ENCODE assay signal across 9 cellular contexts in genomic region chr1:226679853-226680516, GRCh38. TPM values are rescaled to one million over a fixed set of nuclear protein-coding genes. Genes with fewer than 3 reads are reported as not detected.
A peak's percentile ranks its signal among the peaks of the same experiment; 100 is the strongest.
DNase-seq lines count a peak whose midpoint lies in the region; ATAC-seq and TF ChIP-seq lines count a peak whose summit lies in the region.
"Had no signal": no experiment of that assay in that cellular context is flagged by ENCODE, and none has a peak within 500 bp of the region (broad histone marks: within the 10 kb centered on the region; RNA-seq: fewer than 3 reads in every experiment).

No MANE protein-coding gene starts in this region.

- H3K18ac ChIP-seq in IMR-90 (ENCODE audit: low read depth, low read length): peak overlapping the region; percentile 50; the same call in 1 of the 2 replicates

- H2AK5ac ChIP-seq in IMR-90 (ENCODE audit: low read depth, low read length): peak overlapping the region; percentile 55

- H4K20me1 ChIP-seq in IMR-90 (ENCODE audit: insufficient read depth, low read length): no peaks in the 10 kb centered on the region

- intact Hi-C loops in IMR-90 (cut with micrococcal nuclease): no loop called here

- 20% methylated on average over 2 of the region's 22 CpGs; no CpG with 5 or more reads in 1 of the 2 experiments for WGBS in IMR-90 (ENCODE audit: extremely low coverage in 2 of 2, insufficient read length in 1 of 2), 2 experiments

- no peak overlapping the region for H3K56ac ChIP-seq in IMR-90 (ENCODE audit: extremely low read depth, insufficient read depth, low read length)

- 0 out of 2 replicates have a peak overlapping the region, but pooled peaks have one; percentile 39 for H2BK20ac ChIP-seq in IMR-90 (ENCODE audit: low read depth, low read length)

- H3K9me3 ChIP-seq in IMR-90 (ENCODE audit: control insufficient read depth, insufficient read depth, low read length): no peaks in the 10 kb centered on the region

- peak; percentile 69 for DNase-seq in SIG-M5 treated with dmso at 0.1 percent for 504 hours (lab: John Stamatoyannopoulos, UW; ENCODE audit: unreplicated experiment)
- DNase-seq in SIG-M5 (lab: John Stamatoyannopoulos, UW): no peak
- DNase-seq in IMR-90: peak; percentile 62
- peak; percentile 85 for DNase-seq in activated CD4-positive, alpha-beta T cell treated with anti-CD3 and anti-CD28 coated beads for 48 hours
- DNase-seq in coronary artery (ENCODE audit: low spot score): peak; percentile 97
- peak; percentile 50 to 66 for DNase-seq in stimulated activated CD4-positive, alpha-beta T cell treated with anti-CD3 and anti-CD28 coated beads, Interleukin-1b, Interleukin-23, amount 100 ng/mL, for 1 hour (ENCODE audit: low read depth in 2 of 2)
- DNase-seq in NCI-H446 treated with DMSO at 0.1 percent for 48 hours (lab: John Stamatoyannopoulos, UW): no peak

- dilution Hi-C loops in IMR-90 (cut with HindIII; ENCODE audit: low sequenced_read_pairs, unreplicated experiment): no loop called here

- peak overlapping the region; percentile 47; the same call in 2 of the 3 replicates for H2BK15ac ChIP-seq in IMR-90 (ENCODE audit: low read depth, low read length)

- peak overlapping the region; percentile 51; the same call in 1 of the 2 replicates for H3K9ac ChIP-seq in IMR-90 (ENCODE audit: low read depth, low read length)

- H4K8ac ChIP-seq in IMR-90 (ENCODE audit: low read depth in 2 of 2, low read length in 2 of 2): peak overlapping the region; percentile 65 to 86; a peak in 3 of 4 replicates

- BruUV-seq in IMR-90 (replicated peaks; lab: Mats Ljungman, UMichigan): no TSS peak

- H3K4me2 ChIP-seq in IMR-90 (ENCODE audit: low read depth, low read length): peak overlapping the region; percentile 88

- peak; percentile 83 for ATAC-seq in IMR-90 (ENCODE audit: low read depth)

- TF ChIP-seq RAD21 in IMR-90 (IDR thresholded peaks at IDR 0.05; ENCODE audit: low read length): no peak

- peak overlapping the region; percentile 57 for H4K5ac ChIP-seq in IMR-90 (ENCODE audit: low read depth, low read length)

- no peak for TF ChIP-seq POLR2A in IMR-90 (IDR thresholded peaks at IDR 0.05; ENCODE audit: low read depth, low read length)

- 0 out of 2 replicates have a peak overlapping the region, but pooled peaks have one; percentile 25 for H3K14ac ChIP-seq in IMR-90 (replicated peaks; ENCODE audit: low read depth, low read length)

- peak overlapping the region; percentile 44 for H3K4me3 ChIP-seq in IMR-90 (ENCODE audit: insufficient read depth, low read depth, low read length)
- peak overlapping the region; percentile 69 for H3K4me3 ChIP-seq in coronary artery

- H2AFZ ChIP-seq in IMR-90 (replicated peaks; ENCODE audit: low read length, poor library complexity): peak overlapping the region; percentile 93

- in situ Hi-C loops in IMR-90 (cut with MboI; ENCODE audit: low sequenced_read_pairs): no loop called here

- H4K91ac ChIP-seq in IMR-90 (ENCODE audit: insufficient read depth, low read depth, low read length): peak overlapping the region; percentile 55; the same call in 1 of the 2 replicates

- no peaks in the 10 kb centered on the region for H3K36me3 ChIP-seq in IMR-90 (ENCODE audit: control insufficient read depth, insufficient read depth, low read length)

- H3K27me3 ChIP-seq in IMR-90 (ENCODE audit: control insufficient read depth, insufficient read depth, low read length): peaks cover 4% of the 10 kb centered on the region
- H3K27me3 ChIP-seq in layer of hippocampus (ENCODE audit: control insufficient read depth, insufficient read depth, low read length): no peaks in the 10 kb centered on the region

- H2AK9ac ChIP-seq in IMR-90 (replicated peaks; ENCODE audit: low read depth, low read length, poor library complexity): peak overlapping the region; percentile 73

- H3K79me1 ChIP-seq in IMR-90 (ENCODE audit: low read depth in 1 of 2, low read length in 2 of 2): 0 out of 4 replicates have a peak, but pooled peaks cover 0 to 3% of the 10 kb centered on the region in 2 experiments

- peak overlapping the region; percentile 25; the same call in 1 of the 2 replicates for H3K23ac ChIP-seq in IMR-90 (ENCODE audit: low read depth, low read length)

- CTCF ChIA-PET in IMR-90 (lab: Yijun Ruan, JAX): no interaction called here

- peak overlapping the region; percentile 73 for H2BK120ac ChIP-seq in IMR-90 (ENCODE audit: low read depth, low read length)

- TF ChIP-seq CTCF in IMR-90 (conservative IDR thresholded peaks at IDR 0.05; ENCODE audit: low read depth, low read length) (no peak), coronary artery (IDR thresholded peaks at IDR 0.05) (no peak)

- peak overlapping the region; percentile 55 for H3K4ac ChIP-seq in IMR-90 (ENCODE audit: low read depth, low read length)

- peaks cover 16% of the 10 kb centered on the region for H3K4me1 ChIP-seq in IMR-90 (ENCODE audit: control insufficient read depth, insufficient read depth, low read length)

- peaks cover 8% of the 10 kb centered on the region; the same call in 1 of the 2 replicates for H3K9me1 ChIP-seq in IMR-90 (ENCODE audit: insufficient read depth, low read length)

- no peak overlapping the region for H2BK5ac ChIP-seq in IMR-90 (ENCODE audit: low read depth, low read length, poor library complexity, severe bottlenecking)

- POLR2A ChIA-PET in IMR-90 (lab: Charles Lee; ENCODE audit: unreplicated experiment): no interaction called here

- peak overlapping the region; percentile 65 for H3K27ac ChIP-seq in IMR-90 (ENCODE audit: insufficient read depth, low read length)
- H3K27ac ChIP-seq in coronary artery: peak overlapping the region; percentile 95 to 97
- H3K27ac ChIP-seq in layer of hippocampus (ENCODE audit: low read depth, low read length): peak overlapping the region; percentile 84
- H3K27ac ChIP-seq: C4-2B had no signal

TF ChIP-seq in IMR-90, 13 proteins besides CTCF, POLR2A, EP300 and RAD21:
- no peak for TF ChIP-seq MAZ (IDR thresholded peaks at IDR 0.05; ENCODE audit: borderline replicate concordance, low read depth, low read length)
- 0 out of 2 replicates have a peak, but pooled peaks have one; percentile 24 for TF ChIP-seq MXI1 (IDR thresholded peaks at IDR 0.05; ENCODE audit: borderline replicate concordance, low read depth, low read length)
- TF ChIP-seq, protein P1, sequence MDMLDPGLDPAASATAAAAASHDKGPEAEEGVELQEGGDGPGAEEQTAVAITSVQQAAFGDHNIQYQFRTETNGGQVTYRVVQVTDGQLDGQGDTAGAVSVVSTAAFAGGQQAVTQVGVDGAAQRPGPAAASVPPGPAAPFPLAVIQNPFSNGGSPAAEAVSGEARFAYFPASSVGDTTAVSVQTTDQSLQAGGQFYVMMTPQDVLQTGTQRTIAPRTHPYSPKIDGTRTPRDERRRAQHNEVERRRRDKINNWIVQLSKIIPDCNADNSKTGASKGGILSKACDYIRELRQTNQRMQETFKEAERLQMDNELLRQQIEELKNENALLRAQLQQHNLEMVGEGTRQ (IDR thresholded peaks at IDR 0.05; ENCODE audit: low read depth, low read length): peak; percentile 81

RNA-seq across cellular contexts. Expression of gene ITPKB, which starts 59.1 kb away (rescaled TPM):
- 0.72 and 0.83 TPM in 2 replicates for total RNA-seq in IMR-90 (2012; rRNA removed)
- 1.3 and 1.4 TPM in 2 replicates for polyA plus RNA-seq in IMR-90 (2012; rRNA removed)
- 0.87 and 1.7 TPM in 2 replicates for polyA plus RNA-seq in IMR-90 (2012; cell fraction: cytosol; rRNA removed)
- polyA plus RNA-seq in IMR-90 (2012; cell fraction: nucleus; rRNA removed; ENCODE audit: low replicate concordance): 1.9 and 2.6 TPM in 2 replicates

Comparison
In these comparisons a context has a peak if more than half of its experiments do, and no peak if none do; other contexts are left out.
1. DNase-seq: peak in SIG-M5 treated with dmso at 0.1 percent for 504 hours (single experiment), IMR-90 (single experiment), activated CD4-positive, alpha-beta T cell treated with anti-CD3 and anti-CD28 coated beads for 48 hours (single experiment), coronary artery (single experiment) and stimulated activated CD4-positive, alpha-beta T cell treated with anti-CD3 and anti-CD28 coated beads, Interleukin-1b, Interleukin-23, amount 100 ng/mL, for 1 hour (2 of 2); none in SIG-M5 (single experiment) and NCI-H446 treated with DMSO at 0.1 percent for 48 hours (single experiment).
2. Peak in every context shown above with its lines, with median percentiles within 50 percentile points of each other: H3K27ac ChIP-seq.